In genomic region chr1:203867816-203868215, GRCh38 we compare ENCODE assay signal across 29 cellular contexts. TPM values are rescaled to one million over a fixed set of nuclear protein-coding genes. Genes with fewer than 3 reads are reported as not detected.
A peak's percentile ranks its signal among the peaks of the same experiment; 100 is the strongest.
DNase-seq lines count a peak whose midpoint lies in the region; ATAC-seq and TF ChIP-seq lines count a peak whose summit lies in the region.
"Had no signal": no experiment of that assay in that cellular context is flagged by ENCODE, and none has a peak within 500 bp of the region (broad histone marks: within the 10 kb centered on the region; RNA-seq: fewer than 3 reads in every experiment).

No MANE protein-coding gene starts in this region.

- no peak overlapping the region for H3K4me2 ChIP-seq in trophoblast cell (ENCODE audit: low read length)

- H2AK5ac ChIP-seq in trophoblast cell (ENCODE audit: low read length), result no peak overlapping the region

- no peak overlapping the region for H2BK120ac ChIP-seq in trophoblast cell (ENCODE audit: insufficient read depth, low read length, poor library complexity)

- no peaks in the 10 kb centered on the region for H3K27me3 ChIP-seq in trophoblast cell (ENCODE audit: insufficient read depth, low read length)
- H3K27me3 ChIP-seq: dorsolateral prefrontal cortex, Peyer's patch, right atrium auricular region, SJCRH30 had no signal

- ATAC-seq in activated CD8-positive, alpha-beta T cell treated with anti-CD3 and anti-CD28 coated beads for 36 hours, result no peak
- ATAC-seq in activated CD8-positive, alpha-beta T cell treated with anti-CD3 and anti-CD28 coated beads, Interleukin-2, amount 10 ng/mL, durations not matched to agents 7 days and 5 days, result no peak
- no peak for ATAC-seq in WTC11
- ATAC-seq: activated naive CD8-positive, alpha-beta T cell treated with anti-CD3 and anti-CD28 coated beads, Interleukin-2, amount 50 U/mL, for 24 hours; left colon; T-cell had no signal

- no peaks in the 10 kb centered on the region for H3K9me3 ChIP-seq in trophoblast cell (ENCODE audit: insufficient read depth, low read depth, low read length)
- H3K9me3 ChIP-seq: Peyer's patch, right atrium auricular region, SJCRH30 had no signal

- H4K91ac ChIP-seq in trophoblast cell (ENCODE audit: low read depth, low read length), result no peak overlapping the region

- H3K27ac ChIP-seq in epithelial cell of prostate (peak overlapping the region; percentile 42), trophoblast cell (ENCODE audit: low read depth, low read length) (peak overlapping the region; percentile 33)
- H3K27ac ChIP-seq: 22Rv1, dorsolateral prefrontal cortex, Peyer's patch, right atrium auricular region, SJCRH30, WERI-Rb-1 had no signal

- no peak overlapping the region for H3K4ac ChIP-seq in trophoblast cell (ENCODE audit: low read depth, low read length)

- H3K14ac ChIP-seq in trophoblast cell (ENCODE audit: low read length), result no peak overlapping the region

- no peak overlapping the region for H3K4me3 Mint-ChIP-seq in activated CD8-positive, alpha-beta T cell treated with anti-CD3 and anti-CD28 coated beads for 36 hours
- H3K4me3 Mint-ChIP-seq in activated CD8-positive, alpha-beta T cell treated with anti-CD3 and anti-CD28 coated beads, Interleukin-2, amount 10 ng/mL, durations not matched to agents 7 days and 5 days, result no peak overlapping the region
- H3K4me3 Mint-ChIP-seq in WTC11, result no peak overlapping the region
- no peak overlapping the region for H3K4me3 Mint-ChIP-seq in activated T-helper 2 cell treated with anti-CD3 and anti-CD28 coated beads, Interferon-gamma antibody, Interleukin-2, Interleukin-4, amounts not matched to agents 10 μg/mL and 5 μg/mL and 100 μg/mL, durations not matched to agents 14 hours and 24 hours and 36 hours (ENCODE audit: low read depth)
- H3K4me3 Mint-ChIP-seq: activated CD4-positive, alpha-beta T cell treated with anti-CD3 and anti-CD28 coated beads, Interleukin-2, amount 10 ng/mL, durations not matched to agents 24 days and 14 days; activated naive CD8-positive, alpha-beta T cell treated with anti-CD3 and anti-CD28 coated beads, Interleukin-2, amount 50 U/mL, for 24 hours; central memory CD8-positive, alpha-beta T cell; H9; T-cell had no signal

- no peak overlapping the region for H3K23ac ChIP-seq in trophoblast cell (ENCODE audit: low read length)

- H4K12ac ChIP-seq in trophoblast cell (ENCODE audit: low read depth, low read length), result no peak overlapping the region

- H3K79me1 ChIP-seq in trophoblast cell (ENCODE audit: low read length), result no peaks in the 10 kb centered on the region

- H3K18ac ChIP-seq in trophoblast cell (ENCODE audit: low read length), result no peak overlapping the region

- no peaks in the 10 kb centered on the region for H3K27me3 Mint-ChIP-seq in activated CD8-positive, alpha-beta T cell treated with anti-CD3 and anti-CD28 coated beads for 36 hours
- no peaks in the 10 kb centered on the region for H3K27me3 Mint-ChIP-seq in activated CD8-positive, alpha-beta T cell treated with anti-CD3 and anti-CD28 coated beads, Interleukin-2, amount 10 ng/mL, durations not matched to agents 7 days and 5 days (ENCODE audit: low read depth)
- H3K27me3 Mint-ChIP-seq in WTC11 (ENCODE audit: low read depth), result no peaks in the 10 kb centered on the region; the same call in 1 of the 2 replicates
- no peaks in the 10 kb centered on the region for H3K27me3 Mint-ChIP-seq in activated T-helper 2 cell treated with anti-CD3 and anti-CD28 coated beads, Interferon-gamma antibody, Interleukin-2, Interleukin-4, amounts not matched to agents 10 μg/mL and 5 μg/mL and 100 μg/mL, durations not matched to agents 14 hours and 24 hours and 36 hours (ENCODE audit: low read depth)
- H3K27me3 Mint-ChIP-seq: activated CD4-positive, alpha-beta T cell treated with anti-CD3 and anti-CD28 coated beads, Interleukin-2, amount 10 ng/mL, durations not matched to agents 24 days and 14 days; activated naive CD8-positive, alpha-beta T cell treated with anti-CD3 and anti-CD28 coated beads, Interleukin-2, amount 50 U/mL, for 24 hours; central memory CD8-positive, alpha-beta T cell; T-cell had no signal

- H2BK12ac ChIP-seq in trophoblast cell (ENCODE audit: low read length), result no peak overlapping the region

- no peak for TF ChIP-seq CTCF in activated CD8-positive, alpha-beta T cell treated with anti-CD3 and anti-CD28 coated beads for 36 hours (IDR thresholded peaks at IDR 0.05)
- TF ChIP-seq CTCF in WTC11 (IDR thresholded peaks at IDR 0.05), result no peak

- H4K8ac ChIP-seq in trophoblast cell (ENCODE audit: low read depth, low read length), result no peak overlapping the region

- DNase-seq in activated CD8-positive, alpha-beta T cell treated with anti-CD3 and anti-CD28 coated beads for 36 hours, result no peak
- DNase-seq in activated CD8-positive, alpha-beta T cell treated with anti-CD3 and anti-CD28 coated beads, Interleukin-2, amount 10 ng/mL, durations not matched to agents 7 days and 5 days, result no peak
- DNase-seq in WTC11 (ENCODE audit: low spot score) (no peak), epithelial cell of prostate (ENCODE audit: low read depth, low spot score) (peak; percentile 8), trophoblast cell (peak; percentile 3 to 62), NCI-H345 treated with DMSO at 0.1 percent for 48 hours (lab: John Stamatoyannopoulos, UW; ENCODE audit: unreplicated experiment) (no peak), C1 segment of cervical spinal cord (lab: John Stamatoyannopoulos, UW) (no peak)
- no peak for DNase-seq in activated T-helper 2 cell treated with anti-CD3 and anti-CD28 coated beads, Interferon-gamma antibody, Interleukin-2, Interleukin-4, amounts not matched to agents 10 μg/mL and 5 μg/mL and 100 μg/mL, durations not matched to agents 14 hours and 24 hours and 36 hours (ENCODE audit: low spot score)
- DNase-seq: activated CD4-positive, alpha-beta T cell treated with anti-CD3 and anti-CD28 coated beads, Interleukin-2, amount 10 ng/mL, durations not matched to agents 24 days and 14 days; activated naive CD4-positive, alpha-beta T cell; activated naive CD8-positive, alpha-beta T cell treated with anti-CD3 and anti-CD28 coated beads, Interleukin-2, amount 50 U/mL, for 24 hours; activated T-cell treated with anti-CD3 and anti-CD28 coated beads, Interleukin-2, amount 50 U/mL, for 48 hours; DND-41; dorsolateral prefrontal cortex; H9; hypothalamus; left colon; NCI-H1694; NCI-H446 treated with DMSO at 0.1 percent for 48 hours; NCI-H774; Peyer's patch; SJCRH30; small intestine; stimulated activated naive CD4-positive, alpha-beta T cell; T-cell; WERI-Rb-1 had no signal

- POLR2A ChIA-PET in activated CD8-positive, alpha-beta T cell treated with anti-CD3 and anti-CD28 coated beads for 36 hours (lab: Charles Lee), result no interaction called here
- POLR2A ChIA-PET in activated CD8-positive, alpha-beta T cell treated with anti-CD3 and anti-CD28 coated beads, Interleukin-2, amount 10 ng/mL, durations not matched to agents 7 days and 5 days (lab: Charles Lee), result no interaction called here
- POLR2A ChIA-PET in WTC11 (lab: Charles Lee), result no interaction called here

- intact Hi-C loops in activated CD8-positive, alpha-beta T cell treated with anti-CD3 and anti-CD28 coated beads for 36 hours (cut with micrococcal nuclease), result no loop called here
- intact Hi-C loops in activated T-helper 2 cell treated with anti-CD3 and anti-CD28 coated beads, Interferon-gamma antibody, Interleukin-2, Interleukin-4, amounts not matched to agents 10 μg/mL and 5 μg/mL and 100 μg/mL, durations not matched to agents 14 hours and 24 hours and 36 hours (cut with micrococcal nuclease), result no loop called here

- no peak overlapping the region for H2BK5ac ChIP-seq in trophoblast cell (ENCODE audit: low read depth, low read length, poor library complexity)

- H3K4me1 ChIP-seq in trophoblast cell (ENCODE audit: control insufficient read depth in 1 of 2, insufficient read depth in 2 of 2, low read length in 2 of 2), result peaks cover 0 to 4% of the 10 kb centered on the region in 2 experiments
- H3K4me1 ChIP-seq: Peyer's patch, right atrium auricular region, SJCRH30 had no signal

- peak overlapping the region; percentile 34 for H3K27ac Mint-ChIP-seq in activated CD8-positive, alpha-beta T cell treated with anti-CD3 and anti-CD28 coated beads for 36 hours
- no peak overlapping the region for H3K27ac Mint-ChIP-seq in activated CD8-positive, alpha-beta T cell treated with anti-CD3 and anti-CD28 coated beads, Interleukin-2, amount 10 ng/mL, durations not matched to agents 7 days and 5 days
- peak overlapping the region; percentile 26; the same call in 1 of the 2 replicates for H3K27ac Mint-ChIP-seq in WTC11
- no peak overlapping the region for H3K27ac Mint-ChIP-seq in activated T-helper 2 cell treated with anti-CD3 and anti-CD28 coated beads, Interferon-gamma antibody, Interleukin-2, Interleukin-4, amounts not matched to agents 10 μg/mL and 5 μg/mL and 100 μg/mL, durations not matched to agents 14 hours and 24 hours and 36 hours
- H3K27ac Mint-ChIP-seq: activated CD4-positive, alpha-beta T cell treated with anti-CD3 and anti-CD28 coated beads, Interleukin-2, amount 10 ng/mL, durations not matched to agents 24 days and 14 days; activated naive CD8-positive, alpha-beta T cell treated with anti-CD3 and anti-CD28 coated beads, Interleukin-2, amount 50 U/mL, for 24 hours; H9 had no signal

- H3K4me3 ChIP-seq in trophoblast cell (ENCODE audit: low read depth, low read length), result no peak overlapping the region
- H3K4me3 ChIP-seq: dorsolateral prefrontal cortex, Peyer's patch, right atrium auricular region, SJCRH30 had no signal

- H3K36me3 Mint-ChIP-seq in activated CD8-positive, alpha-beta T cell treated with anti-CD3 and anti-CD28 coated beads for 36 hours (ENCODE audit: low read depth), result peaks cover 63% of the 10 kb centered on the region
- peaks cover 47% of the 10 kb centered on the region for H3K36me3 Mint-ChIP-seq in activated CD8-positive, alpha-beta T cell treated with anti-CD3 and anti-CD28 coated beads, Interleukin-2, amount 10 ng/mL, durations not matched to agents 7 days and 5 days (ENCODE audit: low read depth)
- peaks cover 63% of the 10 kb centered on the region for H3K36me3 Mint-ChIP-seq in WTC11
- H3K36me3 Mint-ChIP-seq in activated T-helper 2 cell treated with anti-CD3 and anti-CD28 coated beads, Interferon-gamma antibody, Interleukin-2, Interleukin-4, amounts not matched to agents 10 μg/mL and 5 μg/mL and 100 μg/mL, durations not matched to agents 14 hours and 24 hours and 36 hours (ENCODE audit: low read depth), result peaks cover 69% of the 10 kb centered on the region

- H3K9me3 Mint-ChIP-seq in activated CD8-positive, alpha-beta T cell treated with anti-CD3 and anti-CD28 coated beads for 36 hours, result no peaks in the 10 kb centered on the region
- H3K9me3 Mint-ChIP-seq in activated CD8-positive, alpha-beta T cell treated with anti-CD3 and anti-CD28 coated beads, Interleukin-2, amount 10 ng/mL, durations not matched to agents 7 days and 5 days (ENCODE audit: insufficient read depth), result no peaks in the 10 kb centered on the region
- no peaks in the 10 kb centered on the region for H3K9me3 Mint-ChIP-seq in WTC11
- H3K9me3 Mint-ChIP-seq in activated T-helper 2 cell treated with anti-CD3 and anti-CD28 coated beads, Interferon-gamma antibody, Interleukin-2, Interleukin-4, amounts not matched to agents 10 μg/mL and 5 μg/mL and 100 μg/mL, durations not matched to agents 14 hours and 24 hours and 36 hours, result no peaks in the 10 kb centered on the region
- H3K9me3 Mint-ChIP-seq: activated CD4-positive, alpha-beta T cell treated with anti-CD3 and anti-CD28 coated beads, Interleukin-2, amount 10 ng/mL, durations not matched to agents 24 days and 14 days; activated naive CD8-positive, alpha-beta T cell treated with anti-CD3 and anti-CD28 coated beads, Interleukin-2, amount 50 U/mL, for 24 hours; central memory CD8-positive, alpha-beta T cell; H9; T-cell had no signal

- no peak overlapping the region for H2AFZ ChIP-seq in trophoblast cell (ENCODE audit: insufficient read depth, low read length, poor library complexity)

- H3K79me2 ChIP-seq in trophoblast cell (ENCODE audit: control insufficient read depth, insufficient read depth, low read length, poor library complexity), result peaks cover 3% of the 10 kb centered on the region

- CTCF ChIA-PET in activated CD8-positive, alpha-beta T cell treated with anti-CD3 and anti-CD28 coated beads for 36 hours (lab: Charles Lee), result interaction anchor here (4.8 kb wide), 1 partner anchor 261 kb away, joined by 26 read pairs; no protein-coding TSS in a partner anchor
- CTCF ChIA-PET in activated CD8-positive, alpha-beta T cell treated with anti-CD3 and anti-CD28 coated beads, Interleukin-2, amount 10 ng/mL, durations not matched to agents 7 days and 5 days (lab: Charles Lee), result interaction anchor here (8.0 kb wide), 1 partner anchor 261 kb away, joined by 103 read pairs; no protein-coding TSS in a partner anchor
- CTCF ChIA-PET in WTC11 (lab: Charles Lee), result no interaction called here

- peaks cover 20 to 30% of the 10 kb centered on the region in 2 experiments for H3K36me3 ChIP-seq in trophoblast cell (ENCODE audit: control insufficient read depth in 1 of 2, insufficient read depth in 2 of 2, low read length in 2 of 2)

- peaks cover 18% of the 10 kb centered on the region for H3K4me1 Mint-ChIP-seq in activated CD8-positive, alpha-beta T cell treated with anti-CD3 and anti-CD28 coated beads for 36 hours (ENCODE audit: low read depth)
- H3K4me1 Mint-ChIP-seq in activated CD8-positive, alpha-beta T cell treated with anti-CD3 and anti-CD28 coated beads, Interleukin-2, amount 10 ng/mL, durations not matched to agents 7 days and 5 days (ENCODE audit: low read depth), result peaks cover 5% of the 10 kb centered on the region
- peaks cover 7% of the 10 kb centered on the region for H3K4me1 Mint-ChIP-seq in WTC11
- H3K4me1 Mint-ChIP-seq in activated T-helper 2 cell treated with anti-CD3 and anti-CD28 coated beads, Interferon-gamma antibody, Interleukin-2, Interleukin-4, amounts not matched to agents 10 μg/mL and 5 μg/mL and 100 μg/mL, durations not matched to agents 14 hours and 24 hours and 36 hours (ENCODE audit: low read depth), result peaks cover 5% of the 10 kb centered on the region
- H3K4me1 Mint-ChIP-seq: central memory CD8-positive, alpha-beta T cell had no signal

- H3K9ac ChIP-seq in trophoblast cell (ENCODE audit: low read length), result no peak overlapping the region

- WGBS in trophoblast cell (ENCODE audit: extremely low coverage, insufficient coverage, insufficient read length), result no CpG with 5 or more reads among the region's 6 CpGs

RNA-seq across cellular contexts. Expression of gene SNRPE, which starts 6.4 kb away (rescaled TPM):
- 100 to 1,000 TPM; 344 to 373 TPM for total RNA-seq in activated CD8-positive, alpha-beta T cell treated with anti-CD3 and anti-CD28 coated beads for 36 hours
- total RNA-seq in activated CD8-positive, alpha-beta T cell treated with anti-CD3 and anti-CD28 coated beads, Interleukin-2, amount 10 ng/mL, durations not matched to agents 7 days and 5 days, result 100 to 1,000 TPM; 187 to 201 TPM
- 245 to 260 TPM (median 250 TPM) in 3 replicates for total RNA-seq in WTC11 (2021)
- polyA plus RNA-seq in trophoblast cell (2013), result 274 and 275 TPM in 2 replicates
- total RNA-seq in activated T-helper 2 cell treated with anti-CD3 and anti-CD28 coated beads, Interferon-gamma antibody, Interleukin-2, Interleukin-4, amounts not matched to agents 10 μg/mL and 5 μg/mL and 100 μg/mL, durations not matched to agents 14 hours and 24 hours and 36 hours, result 240 and 255 TPM in 2 replicates

Comparison
In these comparisons a context has a peak if more than half of its experiments do, and no peak if none do; other contexts are left out.
1. H3K27ac Mint-ChIP-seq: peak in activated CD8-positive, alpha-beta T cell treated with anti-CD3 and anti-CD28 coated beads for 36 hours (single experiment) and WTC11 (single experiment); none in activated CD8-positive, alpha-beta T cell treated with anti-CD3 and anti-CD28 coated beads, Interleukin-2, amount 10 ng/mL, durations not matched to agents 7 days and 5 days (single experiment) and activated T-helper 2 cell treated with anti-CD3 and anti-CD28 coated beads, Interferon-gamma antibody, Interleukin-2, Interleukin-4, amounts not matched to agents 10 μg/mL and 5 μg/mL and 100 μg/mL, durations not matched to agents 14 hours and 24 hours and 36 hours (single experiment).
2. DNase-seq: peak in epithelial cell of prostate (single experiment) and trophoblast cell (2 of 2); none in activated CD8-positive, alpha-beta T cell treated with anti-CD3 and anti-CD28 coated beads for 36 hours (single experiment), activated CD8-positive, alpha-beta T cell treated with anti-CD3 and anti-CD28 coated beads, Interleukin-2, amount 10 ng/mL, durations not matched to agents 7 days and 5 days (single experiment), WTC11 (single experiment), NCI-H345 treated with DMSO at 0.1 percent for 48 hours (single experiment), activated T-helper 2 cell treated with anti-CD3 and anti-CD28 coated beads, Interferon-gamma antibody, Interleukin-2, Interleukin-4, amounts not matched to agents 10 μg/mL and 5 μg/mL and 100 μg/mL, durations not matched to agents 14 hours and 24 hours and 36 hours (single experiment) and C1 segment of cervical spinal cord (0 of 14).